In the genomic region with DNA sequence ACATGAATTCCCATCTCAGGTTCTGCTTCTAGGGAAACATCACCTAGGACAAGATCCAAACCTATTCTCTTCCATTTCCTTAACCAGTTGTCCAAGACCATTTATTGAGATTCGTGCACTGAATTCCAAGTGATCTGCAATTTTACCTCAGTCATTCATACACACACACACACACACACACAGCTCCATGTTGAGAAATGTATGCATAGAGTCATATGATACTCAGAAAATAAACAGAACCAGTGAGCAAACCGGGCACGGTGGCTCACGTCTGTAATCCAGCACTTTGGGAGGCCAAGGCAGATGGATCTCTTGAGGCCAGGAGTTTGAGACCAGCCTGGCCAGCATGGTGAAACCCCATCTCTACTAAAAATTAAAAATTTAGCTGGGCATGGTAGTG, we compare ENCODE assay signal across 15 cellular contexts. TPM values are rescaled to one million over a fixed set of nuclear protein-coding genes. Genes with fewer than 3 reads are reported as not detected.
DNase-seq lines count a peak whose midpoint lies in the region; ATAC-seq and TF ChIP-seq lines count a peak whose summit lies in the region.
"Had no signal": no experiment of that assay in that cellular context is flagged by ENCODE, and none has a peak within 500 bp of the region (broad histone marks: within the 10 kb centered on the region; RNA-seq: fewer than 3 reads in every experiment).

No MANE protein-coding gene starts in this region.

- no peak overlapping the region for H3K4ac ChIP-seq in IMR-90 (ENCODE audit: low read depth, low read length)

- no peak for TF ChIP-seq POLR2A in IMR-90 (IDR thresholded peaks at IDR 0.05; ENCODE audit: low read depth, low read length)

- CTCF ChIA-PET in IMR-90 (lab: Yijun Ruan, JAX), result interaction anchor here (0.7 kb wide), 1 partner anchor 13 kb away, joined by 5 read pairs; no protein-coding TSS in a partner anchor

- H2AFZ ChIP-seq in IMR-90 (replicated peaks; ENCODE audit: low read length, poor library complexity), result no peak overlapping the region

- H3K4me3 Mint-ChIP-seq in activated naive CD4-positive, alpha-beta T cell treated with anti-CD3 and anti-CD28 coated beads, Interleukin-2, amount 50 U/mL, for 24 hours, result no peak overlapping the region
- H3K4me3 Mint-ChIP-seq: CD4-positive, CD25-positive, alpha-beta regulatory T cell had no signal

- H3K4me3 ChIP-seq in IMR-90 (ENCODE audit: insufficient read depth, low read depth, low read length) (no peak overlapping the region), epithelial cell of esophagus (ENCODE audit: low read length) (no peak overlapping the region)
- H3K4me3 ChIP-seq: BLaER1 treated with 17β-estradiol and CSF1 and Interleukin-3, amounts not matched to agents 10 nM and 100 nM had no signal

- intact Hi-C loops in IMR-90 (cut with micrococcal nuclease), result no loop called here

- POLR2A ChIA-PET in IMR-90 (lab: Charles Lee; ENCODE audit: unreplicated experiment), result no interaction called here

- dilution Hi-C loops in IMR-90 (cut with HindIII; ENCODE audit: low sequenced_read_pairs, unreplicated experiment), result no loop called here

- no peaks in the 10 kb centered on the region for H3K4me1 ChIP-seq in IMR-90 (ENCODE audit: control insufficient read depth, insufficient read depth, low read length)

- H3K36me3 Mint-ChIP-seq in activated naive CD4-positive, alpha-beta T cell treated with anti-CD3 and anti-CD28 coated beads, Interleukin-2, amount 50 U/mL, for 24 hours, result no peaks in the 10 kb centered on the region

- no peak overlapping the region for H2BK20ac ChIP-seq in IMR-90 (ENCODE audit: low read depth, low read length)

- no peak overlapping the region for H2BK120ac ChIP-seq in IMR-90 (ENCODE audit: low read depth, low read length)

- in situ Hi-C loops in IMR-90 (cut with MboI; ENCODE audit: low sequenced_read_pairs), result no loop called here

- H3K27ac Mint-ChIP-seq in activated naive CD4-positive, alpha-beta T cell treated with anti-CD3 and anti-CD28 coated beads, Interleukin-2, amount 50 U/mL, for 24 hours, result peak overlapping the region; percentile 27
- H3K27ac Mint-ChIP-seq: CD4-positive, CD25-positive, alpha-beta regulatory T cell; IgD-negative memory B cell had no signal

- TF ChIP-seq RAD21 in IMR-90 (IDR thresholded peaks at IDR 0.05; ENCODE audit: low read length), result no peak

- no peak overlapping the region for H4K91ac ChIP-seq in IMR-90 (ENCODE audit: insufficient read depth, low read depth, low read length)

- no peaks in the 10 kb centered on the region for H3K79me1 ChIP-seq in IMR-90 (ENCODE audit: low read depth in 1 of 2, low read length in 2 of 2)

- no peak overlapping the region for H3K4me2 ChIP-seq in IMR-90 (ENCODE audit: low read depth, low read length)

- ATAC-seq in IMR-90 (ENCODE audit: low read depth) (peak; percentile 35; the same call in 1 of the 2 replicates), HG02884 (IDR thresholded peaks at IDR 0.05; ENCODE audit: unreplicated experiment) (no peak)
- ATAC-seq: HCT116 had no signal

- H3K9me1 ChIP-seq in IMR-90 (ENCODE audit: insufficient read depth, low read length), result no peaks in the 10 kb centered on the region

- H2BK5ac ChIP-seq in IMR-90 (ENCODE audit: low read depth, low read length, poor library complexity, severe bottlenecking), result no peak overlapping the region

- H4K8ac ChIP-seq in IMR-90 (ENCODE audit: low read depth in 2 of 2, low read length in 2 of 2), result no peak overlapping the region

- H3K14ac ChIP-seq in IMR-90 (replicated peaks; ENCODE audit: low read depth, low read length), result no peak overlapping the region

- H3K27me3 Mint-ChIP-seq in activated naive CD4-positive, alpha-beta T cell treated with anti-CD3 and anti-CD28 coated beads, Interleukin-2, amount 50 U/mL, for 24 hours, result no peaks in the 10 kb centered on the region
- H3K27me3 Mint-ChIP-seq: IgD-negative memory B cell had no signal

- no peak overlapping the region for H4K5ac ChIP-seq in IMR-90 (ENCODE audit: low read depth, low read length)

- no peak overlapping the region for H3K18ac ChIP-seq in IMR-90 (ENCODE audit: low read depth, low read length)

- H2AK9ac ChIP-seq in IMR-90 (replicated peaks; ENCODE audit: low read depth, low read length, poor library complexity), result no peak overlapping the region

- no peak overlapping the region for H2BK15ac ChIP-seq in IMR-90 (ENCODE audit: low read depth, low read length)

- H3K27me3 ChIP-seq in IMR-90 (ENCODE audit: control insufficient read depth, insufficient read depth, low read length), result no peaks in the 10 kb centered on the region
- H3K27me3 ChIP-seq: BLaER1 treated with 17β-estradiol and CSF1 and Interleukin-3, amounts not matched to agents 10 nM and 100 nM had no signal

- H3K9ac ChIP-seq in IMR-90 (ENCODE audit: low read depth, low read length), result no peak overlapping the region
- H3K9ac ChIP-seq: BLaER1 treated with 17β-estradiol and CSF1 and Interleukin-3, amounts not matched to agents 10 nM and 100 nM had no signal

- no peak overlapping the region for H3K27ac ChIP-seq in IMR-90 (ENCODE audit: insufficient read depth, low read length)
- H3K27ac ChIP-seq: BLaER1 treated with 17β-estradiol and CSF1 and Interleukin-3, amounts not matched to agents 10 nM and 100 nM had no signal

- no peak for DNase-seq in activated naive CD4-positive, alpha-beta T cell treated with anti-CD3 and anti-CD28 coated beads, Interleukin-2, amount 50 U/mL, for 16 hours
- DNase-seq in IMR-90, result peak; percentile 73
- peak; percentile 55 for DNase-seq in epithelial cell of esophagus (ENCODE audit: low read depth)
- no peak for DNase-seq in stimulated activated CD4-positive, alpha-beta T cell treated with anti-CD3 and anti-CD28 coated beads, Interleukin-2, amount 100 ng/mL, for 24 hours
- DNase-seq in epidermal melanocyte (ENCODE audit: insufficient read length, low spot score), result no peak
- DNase-seq: ACHN; CD4-positive, CD25-positive, alpha-beta regulatory T cell; DMS153 had no signal

- H3K36me3 ChIP-seq in IMR-90 (ENCODE audit: control insufficient read depth, insufficient read depth, low read length), result no peaks in the 10 kb centered on the region
- H3K36me3 ChIP-seq: BLaER1 treated with 17β-estradiol and CSF1 and Interleukin-3, amounts not matched to agents 10 nM and 100 nM had no signal

- no peaks in the 10 kb centered on the region for H3K9me3 Mint-ChIP-seq in activated naive CD4-positive, alpha-beta T cell treated with anti-CD3 and anti-CD28 coated beads, Interleukin-2, amount 50 U/mL, for 24 hours
- H3K9me3 Mint-ChIP-seq: CD4-positive, CD25-positive, alpha-beta regulatory T cell; IgD-negative memory B cell had no signal

- no CpG with 5 or more reads among the region's 4 CpGs for WGBS in IMR-90 (ENCODE audit: extremely low coverage in 2 of 2, insufficient read length in 1 of 2), 2 experiments

- H2AK5ac ChIP-seq in IMR-90 (ENCODE audit: low read depth, low read length), result no peak overlapping the region

- no peaks in the 10 kb centered on the region for H4K20me1 ChIP-seq in IMR-90 (ENCODE audit: insufficient read depth, low read length)
- H4K20me1 ChIP-seq: BLaER1 treated with 17β-estradiol and CSF1 and Interleukin-3, amounts not matched to agents 10 nM and 100 nM had no signal

- H3K23ac ChIP-seq in IMR-90 (ENCODE audit: low read depth, low read length), result no peak overlapping the region

- no TSS peak for BruUV-seq in IMR-90 (replicated peaks; lab: Mats Ljungman, UMichigan)

- no peaks in the 10 kb centered on the region for H3K9me3 ChIP-seq in IMR-90 (ENCODE audit: control insufficient read depth, insufficient read depth, low read length)
- H3K9me3 ChIP-seq: BLaER1 treated with 17β-estradiol and CSF1 and Interleukin-3, amounts not matched to agents 10 nM and 100 nM had no signal

- H3K56ac ChIP-seq in IMR-90 (ENCODE audit: extremely low read depth, insufficient read depth, low read length), result no peak overlapping the region

- TF ChIP-seq CTCF in IMR-90 (conservative IDR thresholded peaks at IDR 0.05; ENCODE audit: low read depth, low read length) (no peak), epithelial cell of esophagus (IDR thresholded peaks at IDR 0.05; ENCODE audit: insufficient read depth, low read depth, low read length, missing control alignments) (no peak)

- no peaks in the 10 kb centered on the region for H3K4me1 Mint-ChIP-seq in activated naive CD4-positive, alpha-beta T cell treated with anti-CD3 and anti-CD28 coated beads, Interleukin-2, amount 50 U/mL, for 24 hours
- H3K4me1 Mint-ChIP-seq: IgD-negative memory B cell had no signal

TF ChIP-seq in IMR-90, 13 proteins besides CTCF, POLR2A, EP300 and RAD21:
- TF ChIP-seq CEBPB (IDR thresholded peaks at IDR 0.05; ENCODE audit: low read depth, low read length) (peak; percentile 27; the same call in 1 of the 2 replicates), RFX5 (IDR thresholded peaks at IDR 0.05; ENCODE audit: low read depth, low read length) (no peak), BHLHE40 (IDR thresholded peaks at IDR 0.05; ENCODE audit: low read depth, low read length) (no peak)
TF ChIP-seq in IMR-90: peak in this region for 1.

RNA-seq across cellular contexts. Expression of a gene that starts 6.1 kb away (rescaled TPM):
- 53.3 and 112 TPM in 2 replicates for total RNA-seq in IMR-90 (2012; rRNA removed)
- polyA plus RNA-seq in IMR-90 (2012; rRNA removed), result 27.6 and 30.6 TPM in 2 replicates
- polyA plus RNA-seq in IMR-90 (2012; cell fraction: cytosol; rRNA removed), result 8.3 and 20.0 TPM in 2 replicates
- 5.5 and 27.1 TPM in 2 replicates for polyA plus RNA-seq in IMR-90 (2012; cell fraction: nucleus; rRNA removed; ENCODE audit: low replicate concordance)

RNA-seq across cellular contexts. Expression of a gene that starts 43.2 kb away (rescaled TPM):
- 7.7 and 8.6 TPM in 2 replicates for total RNA-seq in IMR-90 (2012; rRNA removed)
- polyA plus RNA-seq in IMR-90 (2012; rRNA removed), result 5.5 and 6.7 TPM in 2 replicates
- polyA plus RNA-seq in IMR-90 (2012; cell fraction: cytosol; rRNA removed), result 1.9 and 2.1 TPM in 2 replicates
- polyA plus RNA-seq in IMR-90 (2012; cell fraction: nucleus; rRNA removed; ENCODE audit: low replicate concordance), result 1.3 and 9.0 TPM in 2 replicates

RNA-seq across cellular contexts. Expression of a gene that starts 43.3 kb away (rescaled TPM):
- total RNA-seq in IMR-90 (2012; rRNA removed), result 7.9 and 8.9 TPM in 2 replicates
- polyA plus RNA-seq in IMR-90 (2012; rRNA removed), result 3.0 and 4.1 TPM in 2 replicates
- 1.5 and 2.4 TPM in 2 replicates for polyA plus RNA-seq in IMR-90 (2012; cell fraction: cytosol; rRNA removed)
- polyA plus RNA-seq in IMR-90 (2012; cell fraction: nucleus; rRNA removed; ENCODE audit: low replicate concordance), result 0.60 and 2.5 TPM in 2 replicates

RNA-seq across cellular contexts. Expression of a gene that starts 56.6 kb away (rescaled TPM):
- total RNA-seq in IMR-90 (2012; rRNA removed), result not detected in 2 replicates
- polyA plus RNA-seq in IMR-90 (2012; rRNA removed), result 0.03 and 0.10 TPM in 2 replicates
- 0.03 TPM in 1 of 2 replicates, not detected in the other for polyA plus RNA-seq in IMR-90 (2012; cell fraction: cytosol; rRNA removed)
- polyA plus RNA-seq in IMR-90 (2012; cell fraction: nucleus; rRNA removed; ENCODE audit: low replicate concordance), result 0.08 and 0.57 TPM in 2 replicates
- total RNA-seq: A172, H4 had no signal

Comparison
In these comparisons a context has a peak if more than half of its experiments do, and no peak if none do; other contexts are left out.
1. DNase-seq: peak in IMR-90 (single experiment) and epithelial cell of esophagus (single experiment); none in activated naive CD4-positive, alpha-beta T cell treated with anti-CD3 and anti-CD28 coated beads, Interleukin-2, amount 50 U/mL, for 16 hours (single experiment), stimulated activated CD4-positive, alpha-beta T cell treated with anti-CD3 and anti-CD28 coated beads, Interleukin-2, amount 100 ng/mL, for 24 hours (0 of 2) and epidermal melanocyte (single experiment).